ENCODE assay signal across 9 cellular contexts in the genomic region with DNA sequence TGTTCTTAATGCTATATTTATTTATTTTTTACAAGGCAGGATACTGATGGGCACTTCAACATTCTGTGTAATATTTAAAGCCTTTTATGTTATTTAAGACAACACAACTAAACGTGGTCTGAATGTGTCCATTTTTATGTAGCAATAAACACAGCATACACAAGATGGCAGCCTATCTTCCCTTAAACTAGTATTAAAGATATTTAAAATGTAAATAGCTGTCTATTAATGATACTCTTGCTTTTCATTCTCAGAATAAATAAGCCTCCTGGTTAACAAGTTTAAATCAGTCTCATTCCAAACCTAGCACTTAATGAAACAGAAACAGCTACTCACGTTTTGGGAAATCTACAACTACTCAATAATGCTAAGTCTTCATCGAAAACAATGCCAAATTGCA.
DNase-seq lines count a peak whose midpoint lies in the region; ATAC-seq, FAIRE-seq and TF ChIP-seq lines count a peak whose summit lies in the region.
"Had no signal": no experiment of that assay in that cellular context is flagged by ENCODE, and none has a peak within 500 bp of the region (broad histone marks: within the 10 kb centered on the region; RNA-seq: fewer than 3 reads in every experiment).

No MANE protein-coding gene starts in this region.

- DNase-seq in SKM-1 treated with dmso at 0.1 percent for 144 hours (lab: John Stamatoyannopoulos, UW; ENCODE audit: unreplicated experiment) (peak; percentile 3), SKM-1 (lab: John Stamatoyannopoulos, UW; ENCODE audit: unreplicated experiment) (no peak), K562 (ENCODE audit: extremely low read depth in 1 of 4, low spot score in 3 of 4) (peak in 1 of 4 experiments; percentile 9), smooth muscle cell of the brain vasculature (ENCODE audit: low read depth, low spot score) (peak; percentile 20), mucosa of descending colon (no peak), esophagus muscularis mucosa (ENCODE audit: extremely low spot score) (no peak)

- H3K27ac ChIP-seq in K562 (ENCODE audit: extremely low read depth, low read depth, low read length) (no peak overlapping the region), esophagus muscularis mucosa (replicated peaks in 1 of 4) (no peak overlapping the region)
- H3K27ac ChIP-seq: BLaER1 treated with 17β-estradiol and CSF1 and Interleukin-3, amounts not matched to agents 10 nM and 100 nM had no signal

- TF ChIP-seq CTCF in LNCAP (IDR thresholded peaks at IDR 0.05) (peak; percentile 60), K562 (IDR thresholded peaks at IDR 0.05 in 2 of 3, conservative IDR thresholded peaks at IDR 0.05 in 1 of 3; ENCODE audit: insufficient read depth in 2 of 3, low read depth in 1 of 3, low read length in 3 of 3) (peak in 1 of 3 experiments; percentile 25; a peak in 2 of 6 replicates), mucosa of descending colon (IDR thresholded peaks at IDR 0.05) (no peak), esophagus muscularis mucosa (IDR thresholded peaks at IDR 0.05) (peak in 1 of 3 experiments; percentile 24)

- whole genome bisulfite sequencing in K562 (ENCODE audit: insufficient coverage, low coverage, missing lambda C conversion rate) = 0% methylated on average over 3 of the region's 3 CpGs
- 35% methylated on average over 3 of the region's 3 CpGs for WGBS in esophagus muscularis mucosa

- BruUV-seq in K562 (replicated peaks; lab: Mats Ljungman, UMichigan) = no TSS peak

- POLR2A ChIA-PET in K562 (lab: Yijun Ruan, JAX) = no interaction called here

- no peak overlapping the region for H3K4me3 ChIP-seq in K562
- no peak overlapping the region for H3K4me3 ChIP-seq in mucosa of descending colon
- H3K4me3 ChIP-seq in esophagus muscularis mucosa = no peak overlapping the region
- H3K4me3 ChIP-seq: BLaER1 treated with 17β-estradiol and CSF1 and Interleukin-3, amounts not matched to agents 10 nM and 100 nM had no signal

- intact Hi-C loops in K562 (cut with micrococcal nuclease) = loop anchor here (2.0 to 10.0 kb wide), 4 partner anchors 266 to 878 kb away; a partner anchor contains a TSS
- intact Hi-C loops in mucosa of descending colon (cut with DNase I, micrococcal nuclease) = no loop called here
- intact Hi-C loops in esophagus muscularis mucosa (cut with DNase I) = loop anchor here (10.0 kb wide), 1 partner anchor 296 kb away; no protein-coding TSS in a partner anchor

- no peaks in the 10 kb centered on the region for H3K27me3 ChIP-seq in K562 (ENCODE audit: control insufficient read depth in 2 of 2, insufficient read depth in 2 of 2, low read length in 2 of 2)
- H3K27me3 ChIP-seq in esophagus muscularis mucosa = no peaks in the 10 kb centered on the region
- H3K27me3 ChIP-seq: BLaER1 treated with 17β-estradiol and CSF1 and Interleukin-3, amounts not matched to agents 10 nM and 100 nM had no signal

- no peak for TF ChIP-seq POLR2A in K562 (conservative IDR thresholded peaks at IDR 0.05)
- no peak for TF ChIP-seq POLR2A in esophagus muscularis mucosa (IDR thresholded peaks at IDR 0.05; ENCODE audit: low read depth)

- no peaks in the 10 kb centered on the region for H3K79me2 ChIP-seq in K562 (ENCODE audit: control insufficient read depth, insufficient read depth, low read length)

- H3K9me1 ChIP-seq in K562 (ENCODE audit: control insufficient read depth, insufficient read depth, low read length) = no peaks in the 10 kb centered on the region

- H3K4me1 ChIP-seq in K562 (replicated peaks in 1 of 2; ENCODE audit: control insufficient read depth in 2 of 2, insufficient read depth in 2 of 2, low read length in 2 of 2) (no peaks in the 10 kb centered on the region), mucosa of descending colon (ENCODE audit: low read depth) (no peaks in the 10 kb centered on the region), esophagus muscularis mucosa (no peaks in the 10 kb centered on the region)

- CTCF ChIA-PET in K562 (lab: Yijun Ruan, JAX; ENCODE audit: low intra/inter-chr PET ratio) = interaction anchor here (0.5 to 1.6 kb wide), 5 partner anchors 292 to 1449 kb away, joined by 3 read pairs; a partner anchor contains a TSS

- in situ Hi-C loops in K562 (cut with MboI) = loop anchor here (25.0 kb wide), 1 partner anchor 868 kb away; no protein-coding TSS in a partner anchor

- no peak overlapping the region for H2AFZ ChIP-seq in K562 (ENCODE audit: low read depth, low read length)

- H3K36me3 ChIP-seq in K562 (ENCODE audit: control insufficient read depth, insufficient read depth, low read length) (no peaks in the 10 kb centered on the region), mucosa of descending colon (ENCODE audit: low read depth) (no peaks in the 10 kb centered on the region), esophagus muscularis mucosa (no peaks in the 10 kb centered on the region)

- no peak overlapping the region for H3K9ac ChIP-seq in K562 (ENCODE audit: insufficient read depth in 1 of 2, low read depth in 2 of 2, low read length in 2 of 2)
- H3K9ac ChIP-seq: BLaER1 treated with 17β-estradiol and CSF1 and Interleukin-3, amounts not matched to agents 10 nM and 100 nM had no signal

- ATAC-seq in K562 = peak; percentile 61; the same call in 2 of the 3 replicates
- ATAC-seq in mucosa of descending colon = no peak
- ATAC-seq in GM19467 (IDR thresholded peaks at IDR 0.05; ENCODE audit: unreplicated experiment) = no peak

- no peaks in the 10 kb centered on the region for H4K20me1 ChIP-seq in K562 (replicated peaks; ENCODE audit: control insufficient read depth, insufficient read depth, low read length)

- FAIRE-seq in K562 (lab: Jason Lieb, UNC) = peak; percentile 58

- TF ChIP-seq EP300 in K562 (IDR thresholded peaks at IDR 0.05; ENCODE audit: low read length) = no peak
- TF ChIP-seq EP300 in esophagus muscularis mucosa (IDR thresholded peaks at IDR 0.05) = no peak

- peak in 1 of 2 experiments; percentile 29; a peak in 2 of 4 replicates for TF ChIP-seq RAD21 in K562 (CRISPR knock-in tag; conservative IDR thresholded peaks at IDR 0.05 in 1 of 2, IDR thresholded peaks at IDR 0.05 in 1 of 2)

- no peak overlapping the region for H3K4me2 ChIP-seq in K562 (ENCODE audit: insufficient read depth, low read length)
- H3K4me2 ChIP-seq: BLaER1 treated with 17β-estradiol and CSF1 and Interleukin-3, amounts not matched to agents 10 nM and 100 nM had no signal

- H3K9me3 ChIP-seq in K562 (replicated peaks; ENCODE audit: control insufficient read depth, insufficient read depth, low read depth, low read length) = no peaks in the 10 kb centered on the region
- H3K9me3 ChIP-seq in mucosa of descending colon = peaks cover 2% of the 10 kb centered on the region
- H3K9me3 ChIP-seq in esophagus muscularis mucosa = peaks cover 0 to 4% (median 0%) of the 10 kb centered on the region in 4 donors

TF ChIP-seq in K562, 482 proteins besides CTCF, POLR2A, EP300 and RAD21 (continues in another document):
- no peak for TF ChIP-seq POLR2G (IDR thresholded peaks at IDR 0.05; ENCODE audit: low read depth, low read length)
- no peak for TF ChIP-seq HNRNPK (IDR thresholded peaks at IDR 0.05; ENCODE audit: low read depth, low read length, poor library complexity, severe bottlenecking)
- no peak for TF ChIP-seq CTBP1 (IDR thresholded peaks at IDR 0.05; ENCODE audit: borderline replicate concordance)
- TF ChIP-seq TCFL5 (CRISPR knock-in tag; conservative IDR thresholded peaks at IDR 0.05) = no peak
- no peak for TF ChIP-seq SRSF7 (optimal IDR thresholded peaks at IDR 0.05; ENCODE audit: low read depth, low read length)
- TF ChIP-seq OTX1 (CRISPR knock-in tag; IDR thresholded peaks at IDR 0.05) = no peak
- no peak for TF ChIP-seq IFI16 (CRISPR knock-in tag; IDR thresholded peaks at IDR 0.05)
- TF ChIP-seq HOXB6 (CRISPR knock-in tag; IDR thresholded peaks at IDR 0.05; ENCODE audit: borderline replicate concordance) = no peak

Comparison
In these comparisons a context has a peak if more than half of its experiments do, and no peak if none do; other contexts are left out.
1. DNase-seq: peak in SKM-1 treated with dmso at 0.1 percent for 144 hours (single experiment) and smooth muscle cell of the brain vasculature (single experiment); none in SKM-1 (single experiment), mucosa of descending colon (0 of 3) and esophagus muscularis mucosa (single experiment).
2. intact Hi-C loops: an anchor here in K562 (2.0 to 10.0 kb wide) and esophagus muscularis mucosa (10.0 kb wide); none called in mucosa of descending colon.